ENCODE assay signal across 17 cellular contexts in the genomic region with DNA sequence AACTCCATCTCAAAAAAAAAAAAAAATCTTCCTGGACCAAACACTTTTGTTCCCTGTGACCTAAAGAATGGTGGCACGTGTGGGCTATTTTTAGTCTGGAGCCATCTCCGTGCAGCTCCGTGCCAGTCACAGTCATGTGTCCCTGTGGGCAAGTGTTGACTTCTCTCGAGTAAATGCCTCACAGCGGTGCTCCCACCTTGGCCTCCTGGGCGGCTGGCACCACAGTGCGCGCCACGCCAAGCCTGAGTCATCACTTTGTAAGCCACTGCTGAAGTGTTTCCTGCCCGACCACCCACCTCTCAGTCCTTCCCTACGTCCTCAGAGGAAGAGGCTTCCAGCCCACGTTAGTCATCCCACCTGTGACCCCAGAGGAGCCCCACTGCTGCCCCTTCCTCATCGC. TPM values are rescaled to one million over a fixed set of nuclear protein-coding genes. Genes with fewer than 3 reads are reported as not detected.
DNase-seq lines count a peak whose midpoint lies in the region; FAIRE-seq and TF ChIP-seq lines count a peak whose summit lies in the region.
"Had no signal": no experiment of that assay in that cellular context is flagged by ENCODE, and none has a peak within 500 bp of the region (broad histone marks: within the 10 kb centered on the region; RNA-seq: fewer than 3 reads in every experiment).

No MANE protein-coding gene starts in this region.

- H3K36me3 ChIP-seq in bronchial epithelial cell (ENCODE audit: control insufficient read depth, insufficient read depth, low read length), result peaks cover 11% of the 10 kb centered on the region

- no peak overlapping the region for H3K4me3 ChIP-seq in bronchial epithelial cell (ENCODE audit: low read depth, low read length)
- no peak overlapping the region for H3K4me3 ChIP-seq in retinal pigment epithelial cell (ENCODE audit: low read length)
- H3K4me3 ChIP-seq: ascending aorta, prostate gland had no signal

- TF ChIP-seq CTCF in bronchial epithelial cell (IDR thresholded peaks at IDR 0.05; ENCODE audit: insufficient read depth, low read length, severe bottlenecking), result no peak
- TF ChIP-seq CTCF in retinal pigment epithelial cell (conservative IDR thresholded peaks at IDR 0.05; ENCODE audit: low read depth, low read length), result no peak

- DNase-seq in ELR (ENCODE audit: low read depth), result peak; percentile 45
- peak; percentile 80 for DNase-seq in RCC 7860 (ENCODE audit: low spot score)
- peak; percentile 18 for DNase-seq in bronchial epithelial cell (ENCODE audit: low read depth)
- DNase-seq in retinal pigment epithelial cell (ENCODE audit: low read depth), result peak; percentile 77
- no peak for DNase-seq in head of caudate nucleus
- DNase-seq in inferior parietal cortex (ENCODE audit: extremely low spot score), result no peak
- DNase-seq in GDM1 (lab: John Stamatoyannopoulos, UW), result no peak
- no peak for DNase-seq in NCI-H69 (lab: John Stamatoyannopoulos, UW)
- DNase-seq: activated CD4-positive, alpha-beta T cell treated with anti-CD3 and anti-CD28 coated beads, Interleukin-2, amount 10 ng/mL, durations not matched to agents 7 days and 5 days; CD4-positive, CD25-positive, alpha-beta regulatory T cell; effector CD8-positive, alpha-beta T cell; foreskin fibroblast; MM.1S had no signal

- FAIRE-seq in RCC 7860 (lab: Jason Lieb, UNC), result peak; percentile 65
- FAIRE-seq in bronchial epithelial cell (lab: Jason Lieb, UNC), result no peak

- no peaks in the 10 kb centered on the region for H3K27me3 ChIP-seq in bronchial epithelial cell (ENCODE audit: control insufficient read depth, insufficient read depth, low read length)
- H3K27me3 ChIP-seq: ascending aorta had no signal

- intact Hi-C loops in head of caudate nucleus (cut with DNase I), result no loop called here

RNA-seq across cellular contexts. Expression of a gene that starts 10.9 kb away (rescaled TPM):
- total RNA-seq in bronchial epithelial cell, result 8.2 and 9.7 TPM in 2 replicates

RNA-seq across cellular contexts. Expression of a gene that starts 11.1 kb away (rescaled TPM):
- total RNA-seq in bronchial epithelial cell, result 25.0 and 26.5 TPM in 2 replicates

RNA-seq across cellular contexts. Expression of a gene that starts 35.7 kb away (rescaled TPM):
- total RNA-seq in bronchial epithelial cell, result not detected in 2 replicates
- total RNA-seq: activated CD4-positive, alpha-beta T cell treated with anti-CD3 and anti-CD28 coated beads, Interleukin-2, amount 10 ng/mL, durations not matched to agents 7 days and 5 days; activated T-helper 2 cell treated with anti-CD3 and anti-CD28 coated beads, Interferon-gamma antibody, Interleukin-2, Interleukin-4, amounts not matched to agents 10 μg/mL and 5 μg/mL and 100 μg/mL, durations not matched to agents 14 hours and 24 hours and 36 hours; ascending aorta; CD4-positive, CD25-positive, alpha-beta regulatory T cell; kidney epithelial cell; prostate gland had no signal

RNA-seq across cellular contexts. Expression of a gene that starts 43.3 kb away (rescaled TPM):
- total RNA-seq in bronchial epithelial cell, result 31.3 and 33.8 TPM in 2 replicates

RNA-seq across cellular contexts. Expression of a gene that starts 48.2 kb away (rescaled TPM):
- total RNA-seq in bronchial epithelial cell, result not detected in 2 replicates
- total RNA-seq: activated T-helper 2 cell treated with anti-CD3 and anti-CD28 coated beads, Interferon-gamma antibody, Interleukin-2, Interleukin-4, amounts not matched to agents 10 μg/mL and 5 μg/mL and 100 μg/mL, durations not matched to agents 14 hours and 24 hours and 36 hours; ascending aorta; CD4-positive, CD25-positive, alpha-beta regulatory T cell; kidney epithelial cell had no signal

Comparison
In these comparisons a context has a peak if more than half of its experiments do, and no peak if none do; other contexts are left out.
1. DNase-seq: peak in ELR (single experiment), RCC 7860 (single experiment), bronchial epithelial cell (single experiment) and retinal pigment epithelial cell (single experiment); none in head of caudate nucleus (0 of 42), inferior parietal cortex (single experiment), GDM1 (single experiment) and NCI-H69 (single experiment).